30 cellular contexts compared by ENCODE assay signal in genomic region chr10:48343106-48343505, GRCh38.
"Had no signal": no experiment of that assay in that cellular context is flagged by ENCODE, and none has a peak within 500 bp of the region (broad histone marks: within the 10 kb centered on the region; RNA-seq: fewer than 3 reads in every experiment).

No MANE protein-coding gene starts in this region.

- H3K9ac ChIP-seq: neural progenitor cell had no signal

- H3K4me1 ChIP-seq: colonic mucosa, esophagus squamous epithelium, testis, uterus had no signal

- H3K4me3 ChIP-seq: colonic mucosa, dorsolateral prefrontal cortex, esophagus squamous epithelium, lower lobe of right lung, neural progenitor cell, sigmoid colon, smooth muscle cell, testis, uterus had no signal

- H3K4me1 Mint-ChIP-seq: neural progenitor cell had no signal

- H3K9me3 ChIP-seq: colonic mucosa, lower lobe of right lung, testis, uterus had no signal

- H3K4me2 ChIP-seq: neural progenitor cell, smooth muscle cell had no signal

- H3K27ac ChIP-seq: colonic mucosa, dorsolateral prefrontal cortex, esophagus squamous epithelium, lower lobe of right lung, neural progenitor cell, sigmoid colon, testis, uterus had no signal

- H3K27me3 ChIP-seq: colonic mucosa, dorsolateral prefrontal cortex, esophagus squamous epithelium, neural progenitor cell, sigmoid colon, testis, uterus had no signal

- H3K27me3 Mint-ChIP-seq: activated naive CD4-positive, alpha-beta T cell treated with anti-CD3 and anti-CD28 coated beads, Interleukin-2, amount 10 ng/mL, durations not matched to agents 7 days and 5 days; effector memory CD8-positive, alpha-beta T cell; naive thymus-derived CD4-positive, alpha-beta T cell had no signal

- H3K27ac Mint-ChIP-seq: activated naive CD4-positive, alpha-beta T cell treated with anti-CD3 and anti-CD28 coated beads, Interleukin-2, amount 10 ng/mL, durations not matched to agents 7 days and 5 days; effector memory CD8-positive, alpha-beta T cell; naive thymus-derived CD4-positive, alpha-beta T cell; neural progenitor cell; T-helper 2 cell treated with Interferon-gamma antibody and Interleukin-4, amounts not matched to agents 5 μg/mL and 100 μg/mL, for 36 hours; WTC11 had no signal

- ATAC-seq: activated T-cell treated with anti-CD3 and anti-CD28 coated beads, Interleukin-2, amount 50 U/mL, for 4 hours; effector memory CD8-positive, alpha-beta T cell; left lobe of liver; lower lobe of right lung; naive thymus-derived CD4-positive, alpha-beta T cell; WTC11 had no signal

- H3K36me3 ChIP-seq: colonic mucosa, esophagus squamous epithelium, lower lobe of right lung, sigmoid colon, uterus had no signal

- H3K4me3 Mint-ChIP-seq: activated naive CD4-positive, alpha-beta T cell treated with anti-CD3 and anti-CD28 coated beads, Interleukin-2, amount 10 ng/mL, durations not matched to agents 7 days and 5 days; activated T-cell treated with anti-CD3 and anti-CD28 coated beads, Interleukin-2, amount 50 U/mL, for 4 hours; effector memory CD8-positive, alpha-beta T cell; naive thymus-derived CD4-positive, alpha-beta T cell; neural progenitor cell; T-helper 2 cell treated with Interferon-gamma antibody and Interleukin-4, amounts not matched to agents 5 μg/mL and 100 μg/mL, for 36 hours; WTC11 had no signal

- FAIRE-seq: bronchial epithelial cell, kidney, TTC549 had no signal

- DNase-seq: activated CD4-positive, alpha-beta T cell treated with anti-CD3 and anti-CD28 coated beads, Interleukin-2, amount 50 U/mL, for 4 hours; activated CD8-positive, alpha-beta memory T cell treated with anti-CD3 and anti-CD28 coated beads for 24 hours; activated CD8-positive, alpha-beta memory T cell treated with anti-CD3 and anti-CD28 coated beads, Interleukin-2, amount 50 U/mL, for 48 hours; activated effector memory CD4-positive, alpha-beta T cell treated with Interleukin-2 at 50 U/mL for 16 hours; activated naive CD4-positive, alpha-beta T cell treated with anti-CD3 and anti-CD28 coated beads, Interleukin-2, amount 10 ng/mL, durations not matched to agents 7 days and 5 days; activated T-cell treated with anti-CD3 and anti-CD28 coated beads, Interleukin-2, amount 50 U/mL, for 4 hours; amygdala; colonic mucosa; dorsolateral prefrontal cortex; effector memory CD8-positive, alpha-beta T cell; esophagus squamous epithelium; kidney; lower lobe of right lung; naive thymus-derived CD4-positive, alpha-beta T cell; posterior cingulate gyrus; retina; sigmoid colon; stimulated activated CD4-positive, alpha-beta T cell treated with anti-CD3 and anti-CD28 coated beads, Interleukin-15, amount 100 ng/mL, for 24 hours; stimulated activated CD4-positive, alpha-beta T cell treated with anti-CD3 and anti-CD28 coated beads, Interleukin-2, amount 100 ng/mL, for 48 hours; stimulated activated naive CD4-positive, alpha-beta T cell; testis; trophoblast cell; uterus had no signal

- H2AFZ ChIP-seq: neural progenitor cell had no signal
